In the genomic region with DNA sequence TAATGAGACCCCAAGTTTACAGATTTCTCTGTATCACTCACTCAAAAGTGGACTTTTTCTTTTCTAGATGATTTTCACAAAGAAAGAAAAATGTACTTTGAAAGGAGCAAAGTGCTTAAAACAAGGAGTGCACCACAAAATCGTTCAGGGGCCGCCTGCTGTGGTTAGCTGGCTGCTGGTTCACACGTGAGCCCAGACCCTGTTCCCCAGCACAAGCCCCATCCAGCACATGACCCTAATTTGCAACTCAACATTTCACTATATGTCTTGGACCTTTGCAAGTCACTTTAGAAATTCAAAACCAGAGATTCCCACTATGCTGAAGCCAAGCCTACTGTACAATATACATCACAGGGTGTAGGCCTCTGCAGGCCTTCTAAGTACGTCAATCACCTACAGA, we compare ENCODE assay signal across 27 cellular contexts.
DNase-seq lines count a peak whose midpoint lies in the region; ATAC-seq and TF ChIP-seq lines count a peak whose summit lies in the region.
"Had no signal": no experiment of that assay in that cellular context is flagged by ENCODE, and none has a peak within 500 bp of the region (broad histone marks: within the 10 kb centered on the region; RNA-seq: fewer than 3 reads in every experiment).

No MANE protein-coding gene starts in this region.

- intact Hi-C loops in A673 (cut with micrococcal nuclease; ENCODE audit: unreplicated experiment), result loop anchor here (5.0 kb wide), 1 partner anchor 773 kb away; no protein-coding TSS in a partner anchor
- intact Hi-C loops in IMR-90 (cut with micrococcal nuclease), result loop anchor here (10.0 kb wide), 1 partner anchor 770 kb away; no protein-coding TSS in a partner anchor

- CTCF ChIA-PET in A673 (lab: Charles Lee), result interaction anchor here (0.7 to 0.9 kb wide), 3 partner anchors 41 to 172 kb away, joined by 3 to 4 read pairs (median 3); no protein-coding TSS in a partner anchor
- CTCF ChIA-PET in IMR-90 (lab: Yijun Ruan, JAX), result interaction anchor here (0.6 to 0.9 kb wide), 2 partner anchors 8 to 52 kb away, joined by 3 read pairs; no protein-coding TSS in a partner anchor

- BruUV-seq in A673 (replicated peaks; lab: Mats Ljungman, UMichigan), result no TSS peak
- BruUV-seq in IMR-90 (replicated peaks; lab: Mats Ljungman, UMichigan), result no TSS peak

- H3K23ac ChIP-seq in IMR-90 (ENCODE audit: low read depth, low read length), result no peak overlapping the region

- in situ Hi-C loops in IMR-90 (cut with MboI; ENCODE audit: low sequenced_read_pairs), result loop anchor here (5.0 kb wide), 3 partner anchors 93 to 178 kb away; a partner anchor contains a TSS
- in situ Hi-C loops in brain microvascular endothelial cell (cut with HindIII; ENCODE audit: low pct_ligation_motif_present, low sequenced_read_pairs), result no loop called here

- H4K20me1 ChIP-seq in IMR-90 (ENCODE audit: insufficient read depth, low read length), result no peaks in the 10 kb centered on the region

- POLR2A ChIA-PET in A673 (lab: Charles Lee; ENCODE audit: low non-redundant PET) (no interaction called here), IMR-90 (lab: Charles Lee; ENCODE audit: unreplicated experiment) (no interaction called here)

- no peak for TF ChIP-seq CTCF in A673 (conservative IDR thresholded peaks at IDR 0.05; ENCODE audit: low read depth, low read length)
- no peak for TF ChIP-seq CTCF in IMR-90 (conservative IDR thresholded peaks at IDR 0.05; ENCODE audit: low read depth, low read length)
- no peak for TF ChIP-seq CTCF in brain microvascular endothelial cell (IDR thresholded peaks at IDR 0.05; ENCODE audit: low read depth, low read length, missing control alignments)
- TF ChIP-seq CTCF in liver (IDR thresholded peaks at IDR 0.05; ENCODE audit: low read depth, low read length, missing input control), result no peak

- TF ChIP-seq POLR2A in IMR-90 (IDR thresholded peaks at IDR 0.05; ENCODE audit: low read depth, low read length), result no peak

- H2BK20ac ChIP-seq in IMR-90 (ENCODE audit: low read depth, low read length), result peak overlapping the region; percentile 53; the same call in 1 of the 2 replicates

- no peak overlapping the region for H3K4me2 ChIP-seq in IMR-90 (ENCODE audit: low read depth, low read length)

- H3K4me3 ChIP-seq in A673 (ENCODE audit: low read depth, low read length, poor library complexity, severe bottlenecking) (no peak overlapping the region), IMR-90 (ENCODE audit: insufficient read depth, low read depth, low read length) (no peak overlapping the region), brain microvascular endothelial cell (ENCODE audit: low read depth, low read length) (no peak overlapping the region), liver (ENCODE audit: low read depth in 1 of 3, low read length in 3 of 3) (no peak overlapping the region)
- H3K4me3 ChIP-seq: HAP-1, heart right ventricle, neural progenitor cell, testis had no signal

- H2AFZ ChIP-seq in IMR-90 (replicated peaks; ENCODE audit: low read length, poor library complexity), result no peak overlapping the region
- H2AFZ ChIP-seq: neural progenitor cell had no signal

- H3K27me3 ChIP-seq in A673 (replicated peaks; ENCODE audit: insufficient read depth, low read depth, low read length, poor library complexity) (no peaks in the 10 kb centered on the region), IMR-90 (ENCODE audit: control insufficient read depth, insufficient read depth, low read length) (no peaks in the 10 kb centered on the region), brain microvascular endothelial cell (replicated peaks) (no peaks in the 10 kb centered on the region), liver (ENCODE audit: control insufficient read depth in 4 of 4, insufficient read depth in 4 of 4, low read length in 3 of 4) (no peaks in the 10 kb centered on the region)
- H3K27me3 ChIP-seq: heart right ventricle, neural progenitor cell, testis had no signal

- H2AK5ac ChIP-seq in IMR-90 (ENCODE audit: low read depth, low read length), result peak overlapping the region; percentile 3; the same call in 1 of the 2 replicates

- peaks cover 6% of the 10 kb centered on the region for H3K9me1 ChIP-seq in IMR-90 (ENCODE audit: insufficient read depth, low read length)

- 69% methylated on average over 3 of the region's 4 CpGs; no CpG with 5 or more reads in 1 of the 2 experiments for WGBS in IMR-90 (ENCODE audit: extremely low coverage in 2 of 2, insufficient read length in 1 of 2), 2 experiments
- 68% methylated on average over 4 of the region's 4 CpGs for WGBS in liver

- H3K14ac ChIP-seq in IMR-90 (replicated peaks; ENCODE audit: low read depth, low read length), result peak overlapping the region; percentile 4; the same call in 1 of the 2 replicates

- H2BK5ac ChIP-seq in IMR-90 (ENCODE audit: low read depth, low read length, poor library complexity, severe bottlenecking), result peak overlapping the region; percentile 0

- dilution Hi-C loops in IMR-90 (cut with HindIII; ENCODE audit: low sequenced_read_pairs, unreplicated experiment), result no loop called here

- H2BK15ac ChIP-seq in IMR-90 (ENCODE audit: low read depth, low read length), result peak overlapping the region; percentile 53; the same call in 1 of the 3 replicates

- no peak overlapping the region; the same call in 1 of the 2 replicates for H3K18ac ChIP-seq in IMR-90 (ENCODE audit: low read depth, low read length)

- H3K4me1 ChIP-seq in A673 (ENCODE audit: insufficient read depth, low read length, poor library complexity, severe bottlenecking), result peaks cover 42% of the 10 kb centered on the region
- H3K4me1 ChIP-seq in IMR-90 (ENCODE audit: control insufficient read depth, insufficient read depth, low read length), result peaks cover 13% of the 10 kb centered on the region
- peaks cover 9 to 55% (median 33%) of the 10 kb centered on the region in 4 donors for H3K4me1 ChIP-seq in liver (ENCODE audit: control insufficient read depth in 4 of 4, insufficient read depth in 4 of 4, low read length in 3 of 4)
- H3K4me1 ChIP-seq: testis had no signal

- no peak overlapping the region for H2AK9ac ChIP-seq in IMR-90 (replicated peaks; ENCODE audit: low read depth, low read length, poor library complexity)

- peaks cover 21 to 53% of the 10 kb centered on the region in 2 experiments for H3K79me1 ChIP-seq in IMR-90 (ENCODE audit: low read depth in 1 of 2, low read length in 2 of 2)

- H4K91ac ChIP-seq in IMR-90 (ENCODE audit: insufficient read depth, low read depth, low read length), result peak overlapping the region; percentile 9; the same call in 1 of the 2 replicates

- DNase-seq in A673 (ENCODE audit: low spot score) (no peak), IMR-90 (no peak), brain microvascular endothelial cell (no peak), T-helper 1 cell (no peak), cerebellum (ENCODE audit: low spot score) (no peak), COLO829 (ENCODE audit: low spot score) (no peak)
- DNase-seq: activated CD4-positive, alpha-beta T cell treated with anti-CD3 and anti-CD28 coated beads for 36 hours; activated CD8-positive, alpha-beta T cell treated with anti-CD3 and anti-CD28 coated beads, Interleukin-2, amount 10 ng/mL, durations not matched to agents 7 days and 5 days; activated effector memory CD4-positive, alpha-beta T cell treated with Interleukin-2 at 50 U/mL for 16 hours; activated naive CD8-positive, alpha-beta T cell treated with anti-CD3 and anti-CD28 coated beads for 36 hours; AML-193; CD8-positive, alpha-beta memory T cell; DMS153; heart right ventricle; left cardiac atrium; NCI-H1436; NCI-H2081 treated with DMSO at 0.1 percent for 48 hours; NCI-H446; stimulated activated CD4-positive, alpha-beta T cell treated with anti-CD3 and anti-CD28 coated beads, Interleukin-15, amount 100 ng/mL, for 24 hours; stimulated activated naive CD4-positive, alpha-beta T cell; testis had no signal

- H4K8ac ChIP-seq in IMR-90 (ENCODE audit: low read depth in 2 of 2, low read length in 2 of 2), result peak overlapping the region; percentile 38 to 60

- H3K36me3 ChIP-seq in A673 (ENCODE audit: insufficient read depth, low read length, poor library complexity, severe bottlenecking), result no peaks in the 10 kb centered on the region
- no peaks in the 10 kb centered on the region for H3K36me3 ChIP-seq in IMR-90 (ENCODE audit: control insufficient read depth, insufficient read depth, low read length)
- H3K36me3 ChIP-seq in brain microvascular endothelial cell (replicated peaks), result no peaks in the 10 kb centered on the region
- H3K36me3 ChIP-seq in liver (ENCODE audit: control insufficient read depth in 4 of 4, insufficient read depth in 3 of 4, low read depth in 1 of 4, low read length in 3 of 4), result no peaks in the 10 kb centered on the region
- H3K36me3 ChIP-seq: HAP-1, heart right ventricle, neural progenitor cell had no signal

- ATAC-seq in IMR-90 (ENCODE audit: low read depth) (no peak), GM21515 (IDR thresholded peaks at IDR 0.05; ENCODE audit: unreplicated experiment) (no peak)
- ATAC-seq: activated CD4-positive, alpha-beta T cell treated with anti-CD3 and anti-CD28 coated beads for 36 hours; activated CD8-positive, alpha-beta T cell treated with anti-CD3 and anti-CD28 coated beads, Interleukin-2, amount 10 ng/mL, durations not matched to agents 7 days and 5 days; heart right ventricle; left cardiac atrium; Right ventricle myocardium inferior; sciatic nerve had no signal

- no peak for TF ChIP-seq RAD21 in IMR-90 (IDR thresholded peaks at IDR 0.05; ENCODE audit: low read length)
- TF ChIP-seq RAD21 in liver (IDR thresholded peaks at IDR 0.05), result no peak

- H4K5ac ChIP-seq in IMR-90 (ENCODE audit: low read depth, low read length), result peak overlapping the region; percentile 34

- peak overlapping the region; percentile 80; the same call in 1 of the 2 replicates for H2BK120ac ChIP-seq in IMR-90 (ENCODE audit: low read depth, low read length)

- H3K27ac ChIP-seq in A673 (ENCODE audit: low read depth, low read length, poor library complexity, severe bottlenecking) (peak overlapping the region; percentile 86), IMR-90 (ENCODE audit: insufficient read depth, low read length) (no peak overlapping the region), brain microvascular endothelial cell (peak overlapping the region; percentile 90), liver (ENCODE audit: low read depth in 1 of 2, low read length in 2 of 2) (peak overlapping the region; percentile 63 to 79)
- H3K27ac ChIP-seq: neural progenitor cell, testis had no signal

- H3K9ac ChIP-seq in IMR-90 (ENCODE audit: low read depth, low read length) (no peak overlapping the region), liver (ENCODE audit: low read depth in 1 of 2, low read length in 2 of 2) (no peak overlapping the region)
- H3K9ac ChIP-seq: neural progenitor cell had no signal

- no peak overlapping the region for H3K56ac ChIP-seq in IMR-90 (ENCODE audit: extremely low read depth, insufficient read depth, low read length)

- H3K9me3 ChIP-seq in A673 (ENCODE audit: low read depth, low read length, poor library complexity, severe bottlenecking), result no peaks in the 10 kb centered on the region
- H3K9me3 ChIP-seq in IMR-90 (ENCODE audit: control insufficient read depth, insufficient read depth, low read length), result no peaks in the 10 kb centered on the region
- no peaks in the 10 kb centered on the region for H3K9me3 ChIP-seq in liver (ENCODE audit: control insufficient read depth in 4 of 4, low read length in 3 of 4)
- H3K9me3 ChIP-seq: HAP-1, heart right ventricle, testis had no signal

- peak overlapping the region; percentile 12 for H3K4ac ChIP-seq in IMR-90 (ENCODE audit: low read depth, low read length)

TF ChIP-seq in liver, 16 proteins besides CTCF, POLR2A, EP300 and RAD21 (continues in another document):
- no peak for TF ChIP-seq GABPA (IDR thresholded peaks at IDR 0.05 in 1 of 2, conservative IDR thresholded peaks at IDR 0.05 in 1 of 2)
